ENCODE assay signal across 1 cellular context in the genomic region with DNA sequence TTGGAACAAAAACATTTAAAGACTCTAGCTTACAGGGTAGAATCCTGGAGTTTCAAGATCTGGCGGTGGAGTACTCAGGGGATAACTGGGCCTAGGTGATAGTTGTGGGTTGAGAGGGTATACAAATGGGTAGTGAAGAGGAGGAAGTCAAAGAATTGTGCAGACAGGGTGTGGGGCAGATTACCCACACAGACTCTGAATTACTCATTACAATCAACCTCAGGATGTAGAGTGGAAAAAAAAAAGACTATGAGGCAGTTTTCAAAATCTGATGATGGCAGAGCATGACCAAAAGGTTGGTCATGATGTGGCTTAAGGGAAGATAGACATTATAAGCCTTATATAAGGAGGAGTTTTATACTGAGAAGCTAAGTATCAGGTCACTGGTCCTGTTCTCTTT.
TF ChIP-seq lines count a peak whose summit lies in the region.

No MANE protein-coding gene starts in this region.

TF ChIP-seq in GM12878, 131 proteins besides CTCF, POLR2A, EP300 and RAD21:
- TF ChIP-seq MEF2B (IDR thresholded peaks at IDR 0.05; ENCODE audit: partially characterized antibody, poor library complexity, severe bottlenecking) (no peak), PAX8 (IDR thresholded peaks at IDR 0.05) (no peak), CREB1 (IDR thresholded peaks at IDR 0.05; ENCODE audit: low read depth) (0 out of 2 replicates have a peak, but pooled peaks have one; percentile 38), NFIC (IDR thresholded peaks at IDR 0.05; ENCODE audit: low read depth, low read length) (no peak)
- TF ChIP-seq, protein P1, sequence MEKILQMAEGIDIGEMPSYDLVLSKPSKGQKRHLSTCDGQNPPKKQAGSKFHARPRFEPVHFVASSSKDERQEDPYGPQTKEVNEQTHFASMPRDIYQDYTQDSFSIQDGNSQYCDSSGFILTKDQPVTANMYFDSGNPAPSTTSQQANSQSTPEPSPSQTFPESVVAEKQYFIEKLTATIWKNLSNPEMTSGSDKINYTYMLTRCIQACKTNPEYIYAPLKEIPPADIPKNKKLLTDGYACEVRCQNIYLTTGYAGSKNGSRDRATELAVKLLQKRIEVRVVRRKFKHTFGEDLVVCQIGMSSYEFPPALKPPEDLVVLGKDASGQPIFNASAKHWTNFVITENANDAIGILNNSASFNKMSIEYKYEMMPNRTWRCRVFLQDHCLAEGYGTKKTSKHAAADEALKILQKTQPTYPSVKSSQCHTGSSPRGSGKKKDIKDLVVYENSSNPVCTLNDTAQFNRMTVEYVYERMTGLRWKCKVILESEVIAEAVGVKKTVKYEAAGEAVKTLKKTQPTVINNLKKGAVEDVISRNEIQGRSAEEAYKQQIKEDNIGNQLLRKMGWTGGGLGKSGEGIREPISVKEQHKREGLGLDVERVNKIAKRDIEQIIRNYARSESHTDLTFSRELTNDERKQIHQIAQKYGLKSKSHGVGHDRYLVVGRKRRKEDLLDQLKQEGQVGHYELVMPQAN (conservative IDR thresholded peaks at IDR 0.05), result no peak
TF ChIP-seq in GM12878: peak in this region for 1.
